In the genomic region with DNA sequence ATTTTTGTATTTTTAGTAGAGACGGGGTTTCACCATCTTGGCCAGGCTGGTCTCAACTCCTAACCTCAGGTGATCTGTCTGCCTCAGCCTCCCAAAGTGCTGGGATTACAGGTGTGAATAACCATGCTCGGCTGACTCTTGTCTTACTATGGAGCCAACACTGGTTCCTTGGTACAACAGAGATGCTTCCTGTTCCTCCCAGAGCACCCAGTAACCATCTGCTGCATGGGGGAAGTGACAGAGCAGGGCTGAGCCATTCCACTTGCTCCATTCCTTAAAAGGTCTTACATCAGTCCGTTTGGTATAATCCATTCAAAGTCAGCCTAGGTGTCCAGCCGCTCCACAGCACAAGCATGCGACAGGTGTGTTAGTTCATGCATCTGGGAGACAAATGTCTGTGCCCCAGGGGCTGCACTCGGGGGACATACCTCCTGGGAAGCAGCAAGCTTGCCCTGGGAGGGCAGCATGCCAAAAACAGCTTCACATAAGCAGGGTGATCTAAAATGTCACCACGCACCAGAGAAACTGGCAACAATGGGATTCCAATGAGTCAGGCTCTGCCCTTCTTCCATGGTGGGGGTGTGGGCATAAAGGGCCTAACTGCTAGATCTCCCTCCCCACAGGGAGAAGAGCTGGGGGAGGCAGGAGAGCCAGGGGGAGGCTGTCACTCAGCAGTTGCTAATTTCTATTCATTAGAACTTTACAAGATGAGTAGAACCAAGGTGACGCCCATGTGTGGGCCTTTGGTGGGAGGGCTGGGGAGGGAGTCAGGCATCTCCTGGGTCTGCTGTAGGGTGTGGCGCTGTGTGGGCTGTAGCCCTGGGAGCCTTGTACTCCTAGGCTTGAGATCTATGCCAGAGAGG, we compare ENCODE assay signal across 13 cellular contexts. TPM values are rescaled to one million over a fixed set of nuclear protein-coding genes. Genes with fewer than 3 reads are reported as not detected.
DNase-seq lines count a peak whose midpoint lies in the region; FAIRE-seq and TF ChIP-seq lines count a peak whose summit lies in the region.
"Had no signal": no experiment of that assay in that cellular context is flagged by ENCODE, and none has a peak within 500 bp of the region (broad histone marks: within the 10 kb centered on the region; RNA-seq: fewer than 3 reads in every experiment).

No MANE protein-coding gene starts in this region.

- no peak overlapping the region for H3K18ac ChIP-seq in H1 (ENCODE audit: extremely low read depth, low read length)

- H3K4me1 ChIP-seq in H1 (replicated peaks in 1 of 4; ENCODE audit: control insufficient read depth in 3 of 4, insufficient read depth in 4 of 4, low read length in 3 of 4) (peaks cover 8 to 19% (median 16%) of the 10 kb centered on the region in 4 experiments), esophagus muscularis mucosa (peaks cover 0 to 19% (median 0%) of the 10 kb centered on the region in 4 donors)

- no peak for TF ChIP-seq EP300 in H1 (IDR thresholded peaks at IDR 0.05; ENCODE audit: borderline replicate concordance in 1 of 2, low read depth in 2 of 2, low read length in 2 of 2)
- no peak for TF ChIP-seq EP300 in esophagus muscularis mucosa (IDR thresholded peaks at IDR 0.05)

- no peak overlapping the region for H2BK12ac ChIP-seq in H1 (ENCODE audit: low read depth, low read length)

- no peak overlapping the region for H4K5ac ChIP-seq in H1 (ENCODE audit: insufficient read length, low read depth, low read length)

- H3K4ac ChIP-seq in H1 (replicated peaks; ENCODE audit: insufficient read length, low read depth, low read length): no peak overlapping the region

- no peak overlapping the region for H2BK120ac ChIP-seq in H1 (replicated peaks; ENCODE audit: low read depth, low read length)

- no peak overlapping the region for H3K27ac ChIP-seq in H1 (ENCODE audit: low read depth, low read length)
- H3K27ac ChIP-seq in esophagus muscularis mucosa (replicated peaks in 1 of 4): no peak overlapping the region

- TF ChIP-seq CTCF in H1 (IDR thresholded peaks at IDR 0.05; ENCODE audit: control extremely low read depth in 1 of 3, insufficient read depth in 1 of 3, low read depth in 1 of 3, low read length in 3 of 3) (no peak), esophagus muscularis mucosa (IDR thresholded peaks at IDR 0.05) (no peak)

- POLR2A ChIA-PET in H1 (lab: Charles Lee; ENCODE audit: partially characterized antibody): interaction anchor here (0.6 to 2.6 kb wide), 11 partner anchors 9 to 304 kb away, joined by 3 to 7 read pairs (median 4); partner anchors contain the start of gene PIPOX

- H3K27me3 ChIP-seq in H1 (replicated peaks in 1 of 4; ENCODE audit: control insufficient read depth in 3 of 4, extremely low read depth in 1 of 4, insufficient read depth in 3 of 4, low read length in 3 of 4) (no peaks in the 10 kb centered on the region), esophagus muscularis mucosa (no peaks in the 10 kb centered on the region)

- no peak overlapping the region for H3K56ac ChIP-seq in H1 (replicated peaks; ENCODE audit: insufficient read length, low read depth, low read length)

- no peak overlapping the region for H4K91ac ChIP-seq in H1 (replicated peaks; ENCODE audit: insufficient read length, low read length)

- CTCF ChIA-PET in H1 (lab: Charles Lee; ENCODE audit: partially characterized antibody): interaction anchor here (0.5 to 4.7 kb wide), 8 partner anchors 8 to 325 kb away, joined by 3 to 30 read pairs (median 3); no protein-coding TSS in a partner anchor

- peaks cover 0 to 13% (median 5%) of the 10 kb centered on the region in 4 experiments; a peak in 4 of 8 replicates for H3K36me3 ChIP-seq in H1 (ENCODE audit: control insufficient read depth in 2 of 4, insufficient read depth in 4 of 4, low read length in 3 of 4)
- peaks cover 12 to 85% (median 77%) of the 10 kb centered on the region in 4 donors for H3K36me3 ChIP-seq in esophagus muscularis mucosa

- WGBS in H1 (ENCODE audit: extremely low coverage in 1 of 2, insufficient coverage in 1 of 2, insufficient read length in 1 of 2, insufficient replicate concordance in 2 of 2, low coverage in 1 of 2, low lambda C conversion rate in 2 of 2, missing lambda C conversion rate in 1 of 2), 2 experiments: 93% methylated on average over 9 of the region's 9 CpGs; no CpG with 5 or more reads in 1 of the 2 experiments
- WGBS in esophagus muscularis mucosa: 72% methylated on average over 5 of the region's 9 CpGs

- no peak for TF ChIP-seq RAD21 in H1 (IDR thresholded peaks at IDR 0.05 in 1 of 2, conservative IDR thresholded peaks at IDR 0.05 in 1 of 2; ENCODE audit: low read depth in 2 of 2, low read length in 2 of 2)

- H2BK20ac ChIP-seq in H1 (ENCODE audit: low read length): no peak overlapping the region

- H3K9me3 ChIP-seq in H1 (ENCODE audit: insufficient read depth in 2 of 2, low read depth in 1 of 2, low read length in 1 of 2) (no peaks in the 10 kb centered on the region), esophagus muscularis mucosa (no peaks in the 10 kb centered on the region)

- no peak overlapping the region for H3K23ac ChIP-seq in H1 (ENCODE audit: insufficient read length)

- FAIRE-seq in H1 (lab: Jason Lieb, UNC): no peak
- FAIRE-seq: A204.1, G401.6 had no signal

- TF ChIP-seq POLR2A in H1 (IDR thresholded peaks at IDR 0.05; ENCODE audit: control extremely low read depth in 1 of 2, low read depth in 2 of 2, low read length in 2 of 2) (no peak), esophagus muscularis mucosa (IDR thresholded peaks at IDR 0.05; ENCODE audit: low read depth) (no peak)

- H3K79me1 ChIP-seq in H1 (ENCODE audit: low read depth, low read length): no peaks in the 10 kb centered on the region

- no peak overlapping the region for H2BK5ac ChIP-seq in H1 (ENCODE audit: low read depth, low read length)

- DNase-seq in DMS53 (lab: John Stamatoyannopoulos, UW): peak; percentile 34
- DNase-seq in DMS53 treated with DMSO at 0.1 percent for 48 hours (lab: John Stamatoyannopoulos, UW; ENCODE audit: unreplicated experiment): no peak
- DNase-seq in NCI-H2171 (lab: John Stamatoyannopoulos, UW): peak; percentile 77
- DNase-seq in H1 (ENCODE audit: low read depth in 1 of 2, low spot score in 2 of 2): no peak
- peak; percentile 87 for DNase-seq in putamen (ENCODE audit: low spot score)
- DNase-seq in DMS114 treated with DMSO at 0.1 percent for 48 hours (lab: John Stamatoyannopoulos, UW; ENCODE audit: unreplicated experiment): no peak
- DNase-seq in SW480 (ENCODE audit: low spot score): no peak
- no peak for DNase-seq in esophagus muscularis mucosa (ENCODE audit: extremely low spot score)
- DNase-seq: KBM-7; naive thymus-derived CD8-positive, alpha-beta T cell; T-helper 1 cell had no signal

- intact Hi-C loops in esophagus muscularis mucosa (cut with DNase I): no loop called here

- peak overlapping the region; percentile 56; the same call in 1 of the 2 replicates for H2AK5ac ChIP-seq in H1 (ENCODE audit: low read depth, low read length)

- no peak overlapping the region for H4K8ac ChIP-seq in H1 (ENCODE audit: extremely low read depth, insufficient read depth, low read length)

- H3K79me2 ChIP-seq in H1 (ENCODE audit: control insufficient read depth in 1 of 2, insufficient read depth in 2 of 2, low read length in 2 of 2): no peaks in the 10 kb centered on the region

- no peak overlapping the region for H3K9ac ChIP-seq in H1 (replicated peaks in 1 of 4; ENCODE audit: extremely low read depth in 1 of 4, low read depth in 3 of 4, low read length in 3 of 4)

- no peaks in the 10 kb centered on the region for H4K20me1 ChIP-seq in H1 (replicated peaks in 1 of 2; ENCODE audit: control insufficient read depth in 1 of 2, insufficient read depth in 2 of 2, low read length in 2 of 2)

- no peaks in the 10 kb centered on the region for H3K23me2 ChIP-seq in H1 (ENCODE audit: low read depth, low read length)

- H3K4me2 ChIP-seq in H1 (ENCODE audit: insufficient read depth in 1 of 2, low read depth in 2 of 2, low read length in 2 of 2): no peak overlapping the region

- H2BK15ac ChIP-seq in H1 (ENCODE audit: low read length): peak overlapping the region; percentile 75; the same call in 1 of the 2 replicates

- H3K4me3 ChIP-seq in H1 (ENCODE audit: extremely low read depth in 1 of 4, insufficient read depth in 2 of 4, low read depth in 3 of 4, low read length in 4 of 4) (no peak overlapping the region), esophagus muscularis mucosa (no peak overlapping the region)

- H2AFZ ChIP-seq in H1 (ENCODE audit: low read length): no peak overlapping the region

- H3K14ac ChIP-seq in H1 (ENCODE audit: insufficient read length): no peak overlapping the region

TF ChIP-seq in H1, 55 proteins besides CTCF, POLR2A, EP300 and RAD21 (continues in another document):
- TF ChIP-seq EGR1 (IDR thresholded peaks at IDR 0.05; ENCODE audit: borderline replicate concordance, low read depth, low read length): no peak
- TF ChIP-seq JUN (IDR thresholded peaks at IDR 0.05; ENCODE audit: low read depth, low read length): no peak
- no peak for TF ChIP-seq JUND (IDR thresholded peaks at IDR 0.05; ENCODE audit: low read length)
- TF ChIP-seq GABPA (IDR thresholded peaks at IDR 0.05; ENCODE audit: borderline replicate concordance, insufficient read depth, low read length): no peak

RNA-seq across cellular contexts. Expression of gene PIPOX, which starts 35.5 kb away (rescaled TPM):
- total RNA-seq in H1 (2021; fragmentation: NEBNext Ultra II Directional; extraction: Animal tissue kit (Norgen Biotek cat#: 25700)): 55.5 and 57.2 TPM in 2 replicates
- polyA plus RNA-seq in H1 (2011; rRNA removed): 75.0 and 99.6 TPM in 2 replicates
- 70.3 TPM for polyA plus RNA-seq in H1 (2011; cell fraction: cytosol; rRNA removed)
- 39.1 TPM for polyA plus RNA-seq in H1 (2011; cell fraction: nucleus; rRNA removed)
- 46.5 to 58.4 TPM (median 54.3 TPM) in 4 replicates for polyA plus RNA-seq in H1 (2012, experiment 1 of 2)
- 39.4 TPM for polyA plus RNA-seq in H1 (2012, experiment 2 of 2)
- polyA plus RNA-seq in H1 (2013, experiment 1 of 2): 51.2 TPM
- polyA plus RNA-seq in H1 (2013, experiment 2 of 2): 48.0 TPM
- polyA minus RNA-seq in H1 (2011; rRNA and poly(A)+ RNA removed): 68.1 and 68.2 TPM in 2 replicates
- polyA minus RNA-seq in H1 (2011; cell fraction: cytosol; rRNA and poly(A)+ RNA removed): 15.8 TPM
- 28.2 TPM for polyA minus RNA-seq in H1 (2011; cell fraction: nucleus; rRNA and poly(A)+ RNA removed)
- total RNA-seq in esophagus muscularis mucosa: 1 to 10 TPM; 3.8 to 8.4 (median 5.1) TPM

Comparison
In these comparisons a context has a peak if more than half of its experiments do, and no peak if none do; other contexts are left out.
1. DNase-seq: peak in DMS53 (single experiment), NCI-H2171 (single experiment) and putamen (single experiment); none in DMS53 treated with DMSO at 0.1 percent for 48 hours (single experiment), H1 (0 of 2), DMS114 treated with DMSO at 0.1 percent for 48 hours (single experiment), SW480 (single experiment) and esophagus muscularis mucosa (single experiment).